In the genomic region with DNA sequence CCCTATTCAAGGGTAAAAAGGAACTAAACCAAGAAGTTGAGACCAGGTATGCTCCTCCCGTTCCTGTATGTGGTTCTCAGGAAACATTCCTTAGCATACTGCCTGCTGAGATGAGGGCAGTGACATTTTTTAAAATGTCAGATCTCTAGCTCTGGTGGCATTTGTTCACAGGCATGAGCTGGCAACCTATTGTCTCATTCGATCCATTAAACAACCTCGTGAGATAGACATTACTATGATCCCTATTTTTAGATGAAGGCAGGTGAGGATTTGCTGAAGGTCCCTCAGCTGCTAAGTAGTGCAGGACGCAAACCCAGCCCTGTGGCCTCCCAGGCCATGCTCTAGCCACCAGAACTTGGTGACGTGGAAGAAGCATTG, we compare ENCODE assay signal across 10 cellular contexts.
DNase-seq lines count a peak whose midpoint lies in the region; ATAC-seq and TF ChIP-seq lines count a peak whose summit lies in the region.
"Had no signal": no experiment of that assay in that cellular context is flagged by ENCODE, and none has a peak within 500 bp of the region (broad histone marks: within the 10 kb centered on the region; RNA-seq: fewer than 3 reads in every experiment).

No MANE protein-coding gene starts in this region.

- H3K9me2 ChIP-seq in GM23248 (ENCODE audit: insufficient read depth), result no peaks in the 10 kb centered on the region

- H2AFZ ChIP-seq in GM23248, result no peak overlapping the region

- H3K79me2 ChIP-seq in GM23248 (ENCODE audit: insufficient read depth), result no peaks in the 10 kb centered on the region

- no peak for TF ChIP-seq CTCF in left lung (IDR thresholded peaks at IDR 0.05)

- H3K9me3 ChIP-seq in GM23248 (ENCODE audit: low read depth), result no peaks in the 10 kb centered on the region
- H3K9me3 ChIP-seq in left lung, result no peaks in the 10 kb centered on the region
- H3K9me3 ChIP-seq: SJSA1 had no signal

- H3K27me3 ChIP-seq in GM23248 (replicated peaks; ENCODE audit: insufficient read depth), result peaks cover 24% of the 10 kb centered on the region
- H3K27me3 ChIP-seq in left lung, result no peaks in the 10 kb centered on the region

- 38 to 50% methylated on average over 5 of the region's 5 CpGs for WGBS in GM23248 (ENCODE audit: low coverage in 1 of 2, low lambda C conversion rate in 2 of 2, missing lambda C conversion rate in 2 of 2), 2 experiments

- H3K27me3 Mint-ChIP-seq in activated T-cell treated with anti-CD3 and anti-CD28 coated beads, Interleukin-2, amount 50 U/mL, for 72 hours (ENCODE audit: low read depth), result no peaks in the 10 kb centered on the region
- H3K27me3 Mint-ChIP-seq in stimulated activated naive CD8-positive, alpha-beta T cell treated with anti-CD3 and anti-CD28 coated beads, Interleukin-15, amount 100 ng/mL, for 72 hours, result no peaks in the 10 kb centered on the region

- peaks cover 2 to 16% of the 10 kb centered on the region in 2 donors for H3K36me3 Mint-ChIP-seq in activated T-cell treated with anti-CD3 and anti-CD28 coated beads, Interleukin-2, amount 50 U/mL, for 72 hours (ENCODE audit: insufficient read depth in 2 of 2)
- peaks cover 7 to 14% of the 10 kb centered on the region in 2 donors for H3K36me3 Mint-ChIP-seq in activated naive CD4-positive, alpha-beta T cell treated with anti-CD3 and anti-CD28 coated beads, Interleukin-2, amount 50 U/mL, for 72 hours

- H3K9me3 Mint-ChIP-seq in activated T-cell treated with anti-CD3 and anti-CD28 coated beads, Interleukin-2, amount 50 U/mL, for 72 hours, result no peaks in the 10 kb centered on the region
- H3K9me3 Mint-ChIP-seq in activated naive CD4-positive, alpha-beta T cell treated with anti-CD3 and anti-CD28 coated beads, Interleukin-2, amount 50 U/mL, for 72 hours, result no peaks in the 10 kb centered on the region
- no peaks in the 10 kb centered on the region for H3K9me3 Mint-ChIP-seq in stimulated activated naive CD8-positive, alpha-beta T cell treated with anti-CD3 and anti-CD28 coated beads, Interleukin-15, amount 100 ng/mL, for 72 hours

- intact Hi-C loops in left lung (cut with DNase I), result no loop called here

- ATAC-seq in activated T-cell treated with anti-CD3 and anti-CD28 coated beads, Interleukin-2, amount 50 U/mL, for 72 hours (replicated peaks in 1 of 2), result peak; percentile 26 to 47
- ATAC-seq in HG03060 (IDR thresholded peaks at IDR 0.05; ENCODE audit: low read depth, unreplicated experiment) (peak; percentile 6), left lung (no peak)
- ATAC-seq in activated naive CD4-positive, alpha-beta T cell treated with anti-CD3 and anti-CD28 coated beads, Interleukin-2, amount 50 U/mL, for 72 hours, result peak; percentile 40 to 66
- peak; percentile 41 for ATAC-seq in stimulated activated naive CD8-positive, alpha-beta T cell treated with anti-CD3 and anti-CD28 coated beads, Interleukin-15, amount 100 ng/mL, for 72 hours

- peak overlapping the region; percentile 45 to 65 for H3K4me3 Mint-ChIP-seq in activated T-cell treated with anti-CD3 and anti-CD28 coated beads, Interleukin-2, amount 50 U/mL, for 72 hours
- H3K4me3 Mint-ChIP-seq in stimulated activated naive CD8-positive, alpha-beta T cell treated with anti-CD3 and anti-CD28 coated beads, Interleukin-15, amount 100 ng/mL, for 72 hours, result peak overlapping the region; percentile 25 to 51

- H3K4me2 ChIP-seq in GM23248 (ENCODE audit: unreplicated experiment), result no peak overlapping the region

- no peak overlapping the region for H3K9ac ChIP-seq in GM23248

- in situ Hi-C loops in GM23248 (cut with MboI), result loop anchor here (25.0 kb wide), 1 partner anchor 570 kb away; no protein-coding TSS in a partner anchor

- no peak overlapping the region for H3K27ac Mint-ChIP-seq in activated T-cell treated with anti-CD3 and anti-CD28 coated beads, Interleukin-2, amount 50 U/mL, for 72 hours
- peak overlapping the region; percentile 29 to 87 for H3K27ac Mint-ChIP-seq in activated naive CD4-positive, alpha-beta T cell treated with anti-CD3 and anti-CD28 coated beads, Interleukin-2, amount 50 U/mL, for 72 hours
- H3K27ac Mint-ChIP-seq in stimulated activated naive CD8-positive, alpha-beta T cell treated with anti-CD3 and anti-CD28 coated beads, Interleukin-15, amount 100 ng/mL, for 72 hours, result peak overlapping the region in 1 of 2 donors; percentile 25

- no peak for DNase-seq in activated T-cell treated with anti-CD3 and anti-CD28 coated beads, Interleukin-2, amount 50 U/mL, for 72 hours
- no peak for DNase-seq in activated T-cell treated with anti-CD3 and anti-CD28 coated beads for 4 hours
- DNase-seq in activated naive CD4-positive, alpha-beta T cell treated with anti-CD3 and anti-CD28 coated beads, Interleukin-2, amount 50 U/mL, for 72 hours (ENCODE audit: low spot score in 2 of 2), result no peak
- no peak for DNase-seq in stimulated activated naive CD8-positive, alpha-beta T cell treated with anti-CD3 and anti-CD28 coated beads, Interleukin-15, amount 100 ng/mL, for 72 hours
- DNase-seq in GM23248, result no peak
- no peak for DNase-seq in stimulated activated naive CD4-positive, alpha-beta T cell (lab: John Stamatoyannopoulos, UW)
- DNase-seq in left lung, result no peak
- DNase-seq: Karpas-422 had no signal

- H3K4me1 ChIP-seq in GM23248 (ENCODE audit: insufficient read depth), result no peaks in the 10 kb centered on the region
- peaks cover 0 to 14% of the 10 kb centered on the region in 2 donors for H3K4me1 ChIP-seq in left lung
- H3K4me1 ChIP-seq: SJSA1 had no signal

- no peaks in the 10 kb centered on the region for H3F3A ChIP-seq in GM23248 (ENCODE audit: insufficient read depth)

- H3K36me3 ChIP-seq in GM23248 (ENCODE audit: low read depth), result no peaks in the 10 kb centered on the region
- peaks cover 0 to 5% of the 10 kb centered on the region in 2 donors for H3K36me3 ChIP-seq in left lung
- H3K36me3 ChIP-seq: SJSA1 had no signal

- H3K4me1 Mint-ChIP-seq in activated T-cell treated with anti-CD3 and anti-CD28 coated beads, Interleukin-2, amount 50 U/mL, for 72 hours (ENCODE audit: low read depth), result peaks cover 31% of the 10 kb centered on the region
- H3K4me1 Mint-ChIP-seq in stimulated activated naive CD8-positive, alpha-beta T cell treated with anti-CD3 and anti-CD28 coated beads, Interleukin-15, amount 100 ng/mL, for 72 hours, result peaks cover 31% of the 10 kb centered on the region

- H3K27ac ChIP-seq in GM23248, result no peak overlapping the region
- H3K27ac ChIP-seq in left lung, result no peak overlapping the region
- H3K27ac ChIP-seq: SJSA1 had no signal

- H4K20me1 ChIP-seq in GM23248 (ENCODE audit: insufficient read depth), result no peaks in the 10 kb centered on the region

- H3K4me3 ChIP-seq in GM23248, result no peak overlapping the region
- no peak overlapping the region for H3K4me3 ChIP-seq in left lung
- H3K4me3 ChIP-seq: SJSA1 had no signal
